ENCODE assay signal across 8 cellular contexts in genomic region chr1:236608930-236609726, GRCh38. TPM values are rescaled to one million over a fixed set of nuclear protein-coding genes. Genes with fewer than 3 reads are reported as not detected.
A peak's percentile ranks its signal among the peaks of the same experiment; 100 is the strongest.
DNase-seq lines count a peak whose midpoint lies in the region; ATAC-seq and TF ChIP-seq lines count a peak whose summit lies in the region.

No MANE protein-coding gene starts in this region.

- H3K9me3 ChIP-seq in aorta (ENCODE audit: control insufficient read depth, low read length): no peaks in the 10 kb centered on the region

- H3K4me3 Mint-ChIP-seq in MCF 10A (ENCODE audit: unreplicated experiment): no peak overlapping the region

- H3K27ac Mint-ChIP-seq in MCF 10A (ENCODE audit: low read depth, unreplicated experiment): no peak overlapping the region

- no peak overlapping the region for H3K27ac ChIP-seq in aorta (ENCODE audit: low read depth in 1 of 2, low read length in 2 of 2)

- H3K4me3 ChIP-seq in kidney epithelial cell (ENCODE audit: low read depth, low read length): no peak overlapping the region
- H3K4me3 ChIP-seq in aorta (ENCODE audit: low read length in 2 of 2): no peak overlapping the region

- H3K9me3 Mint-ChIP-seq in MCF 10A (ENCODE audit: unreplicated experiment): no peaks in the 10 kb centered on the region

- H3K36me3 Mint-ChIP-seq in MCF 10A (ENCODE audit: insufficient read depth, unreplicated experiment): peaks cover 5% of the 10 kb centered on the region

- WGBS in aorta, 2 donors: 8 to 18% methylated on average over 5 of the region's 5 CpGs

- POLR2A ChIA-PET in MCF 10A (lab: Yijun Ruan, JAX): interaction anchor here (1.0 to 1.2 kb wide), 4 partner anchors 16 to 781 kb away, joined by 3 to 8 read pairs (median 4); partner anchors contain the start of gene MTR

- intact Hi-C loops in MCF 10A (cut with micrococcal nuclease): loop anchor here (1.0 to 10.0 kb wide), 10 partner anchors 143 to 1191 kb away; no protein-coding TSS in a partner anchor
- intact Hi-C loops in aorta (cut with DNase I): loop anchor here in 1 of 2 donors (10.0 kb wide), 1 partner anchor 76 kb away; the partner anchor contains the start of gene ACTN2

- no TSS peak for BruUV-seq in MCF 10A (replicated peaks; lab: Mats Ljungman, UMichigan)

- H3K36me3 ChIP-seq in kidney epithelial cell (ENCODE audit: control insufficient read depth, insufficient read depth, low read length) (no peaks in the 10 kb centered on the region), aorta (ENCODE audit: control insufficient read depth in 1 of 2, insufficient read depth in 2 of 2, low read length in 1 of 2) (no peaks in the 10 kb centered on the region)

- peaks cover 5% of the 10 kb centered on the region for H3K4me1 Mint-ChIP-seq in MCF 10A (ENCODE audit: insufficient read depth, unreplicated experiment)

- H3K27me3 ChIP-seq in kidney epithelial cell (ENCODE audit: control insufficient read depth, insufficient read depth, low read length) (no peaks in the 10 kb centered on the region), aorta (ENCODE audit: control insufficient read depth in 1 of 2, insufficient read depth in 2 of 2, low read length in 1 of 2) (no peaks in the 10 kb centered on the region)

- ATAC-seq in aorta (ENCODE audit: low FRiP score): no peak
- ATAC-seq in GM21515 (IDR thresholded peaks at IDR 0.05; ENCODE audit: unreplicated experiment): no peak
- no peak for ATAC-seq in GM21786 (IDR thresholded peaks at IDR 0.05; ENCODE audit: unreplicated experiment)

- H3K4me1 ChIP-seq in aorta (ENCODE audit: control insufficient read depth in 1 of 2, insufficient read depth in 2 of 2, low read length in 2 of 2): no peaks in the 10 kb centered on the region

- peaks cover 43% of the 10 kb centered on the region for H3K27me3 Mint-ChIP-seq in MCF 10A (ENCODE audit: insufficient read depth, unreplicated experiment)

- TF ChIP-seq CTCF in GM13976 (IDR thresholded peaks at IDR 0.05; ENCODE audit: borderline replicate concordance, control extremely low read depth, extremely low read depth, insufficient read depth, missing control alignments) (peak; percentile 10), MCF 10A (IDR thresholded peaks at IDR 0.05; ENCODE audit: unreplicated experiment) (peak; percentile 95), kidney epithelial cell (IDR thresholded peaks at IDR 0.05; ENCODE audit: insufficient read depth, low read length, poor library complexity, severe bottlenecking) (peak; percentile 75)

- DNase-seq in AML-193 (lab: John Stamatoyannopoulos, UW) (peak; percentile 26 to 33), GM13976 (ENCODE audit: low spot score) (peak; percentile 24), NCI-H345 treated with DMSO at 0.1 percent for 48 hours (lab: John Stamatoyannopoulos, UW; ENCODE audit: unreplicated experiment) (peak; percentile 35), MCF 10A (ENCODE audit: unreplicated experiment) (peak; percentile 90), kidney epithelial cell (ENCODE audit: low read depth) (peak; percentile 18), aorta (peak; percentile 74 to 85)

- in situ Hi-C loops in GM13976 (cut with MboI; ENCODE audit: low sequenced_read_pairs, unreplicated experiment): loop anchor here (25.0 kb wide), 2 partner anchors 253 to 778 kb away; no protein-coding TSS in a partner anchor

- CTCF ChIA-PET in MCF 10A (lab: Yijun Ruan, JAX): interaction anchor here (0.6 to 6.3 kb wide), 84 partner anchors 9 to 1190 kb away, joined by 3 to 79 read pairs (median 4); no protein-coding TSS in a partner anchor

RNA-seq across cellular contexts. Expression of gene HEATR1, which starts 4.8 kb away (rescaled TPM):
- total RNA-seq in MCF 10A (2022) (90.6 and 128 TPM in 2 replicates), kidney epithelial cell (27.4 and 31.0 TPM in 2 replicates), aorta (10 to 100 TPM; 28.2 to 34.9 TPM)
- 1 to 10 TPM; 1.6 to 4.6 TPM for polyA plus RNA-seq in aorta

Comparison
In these comparisons a context has a peak if more than half of its experiments do, and no peak if none do; other contexts are left out.
1. DNase-seq: peak in every context shown above with its lines; median percentile 90 in MCF 10A; 80 in aorta; 35 in NCI-H345 treated with DMSO at 0.1 percent for 48 hours; 30 in AML-193; 24 in GM13976; 18 in kidney epithelial cell.
2. CTCF ChIP-seq: peak in every context shown above with its lines; median percentile 95 in MCF 10A; 75 in kidney epithelial cell; 10 in GM13976.